ENCODE assay signal across 8 cellular contexts in the genomic region with DNA sequence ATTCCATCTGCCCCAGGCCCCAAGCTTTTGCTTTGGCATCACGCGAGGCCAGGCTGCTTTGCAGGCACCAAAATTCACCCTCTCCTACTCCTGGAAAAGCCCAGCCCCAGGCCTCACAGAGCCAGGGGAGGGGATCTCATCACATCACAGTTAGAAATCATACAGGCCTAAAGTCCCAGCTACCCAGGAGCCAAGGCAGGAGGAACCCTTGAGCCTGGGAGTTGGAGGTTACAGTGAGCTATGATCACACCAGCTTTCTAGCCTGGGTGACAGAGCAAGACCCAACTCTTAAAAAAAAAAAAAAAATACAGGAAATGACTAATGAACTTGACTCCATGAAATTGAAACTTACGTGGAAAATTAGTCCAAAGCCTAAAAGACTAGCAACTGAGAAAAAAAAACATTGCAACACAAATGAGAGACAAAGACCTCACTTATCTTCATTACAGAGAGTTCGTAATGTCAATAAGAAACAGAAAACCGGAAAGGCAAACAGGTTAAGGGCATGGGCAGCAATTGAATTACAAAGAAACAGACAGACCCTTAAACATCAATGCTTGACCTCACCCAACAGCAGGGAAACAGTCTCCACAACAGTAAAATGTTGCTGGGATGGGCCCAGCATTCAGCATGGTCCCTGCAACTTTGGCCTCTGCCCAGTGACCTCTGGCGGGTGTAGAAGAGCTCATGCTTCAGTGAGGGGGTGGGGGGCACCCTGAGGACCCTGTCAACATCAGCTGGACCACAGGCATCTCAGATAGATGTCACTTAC.
DNase-seq lines count a peak whose midpoint lies in the region; ATAC-seq, FAIRE-seq and TF ChIP-seq lines count a peak whose summit lies in the region.

No MANE protein-coding gene starts in this region.

- no peaks in the 10 kb centered on the region for H3K79me2 ChIP-seq in endothelial cell of umbilical vein (ENCODE audit: control insufficient read depth, insufficient read depth, low read length)

- ATAC-seq in HG03469 (IDR thresholded peaks at IDR 0.05; ENCODE audit: unreplicated experiment) (no peak), HG02885 (IDR thresholded peaks at IDR 0.05; ENCODE audit: poor library complexity, unreplicated experiment) (no peak), T-cell (replicated peaks in 1 of 4) (no peak)

- H3K4me3 Mint-ChIP-seq in osteocyte (ENCODE audit: unreplicated experiment) (no peak overlapping the region), T-cell (no peak overlapping the region)

- POLR2A ChIA-PET in endothelial cell of umbilical vein (lab: Charles Lee) (interaction anchor here (0.6 kb wide), 1 partner anchor 219 kb away, joined by 3 read pairs; no protein-coding TSS in a partner anchor), T-cell (lab: Charles Lee) (no interaction called here)

- peaks cover 5% of the 10 kb centered on the region; the same call in 1 of the 2 replicates for H3K9me3 ChIP-seq in NT2/D1 (ENCODE audit: insufficient read depth, low read length)
- no peaks in the 10 kb centered on the region for H3K9me3 ChIP-seq in endothelial cell of umbilical vein (replicated peaks; ENCODE audit: control insufficient read depth, insufficient read depth, low read length)

- TF ChIP-seq CTCF in endothelial cell of umbilical vein (IDR thresholded peaks at IDR 0.05; ENCODE audit: extremely low read depth in 1 of 2, insufficient read depth in 1 of 2, low read depth in 1 of 2, low read length in 2 of 2) (no peak), osteocyte (IDR thresholded peaks at IDR 0.05) (no peak)

- CTCF ChIA-PET in endothelial cell of umbilical vein (lab: Charles Lee) (interaction anchor here (0.7 to 1.2 kb wide), 5 partner anchors 11 to 188 kb away, joined by 3 to 7 read pairs (median 3); no protein-coding TSS in a partner anchor), T-cell (lab: Charles Lee) (interaction anchor here in 1 of 2 donors (0.6 kb wide), 1 partner anchor 18 kb away, joined by 6 read pairs; no protein-coding TSS in a partner anchor)

- H3K9me3 Mint-ChIP-seq in osteocyte (ENCODE audit: unreplicated experiment) (no peaks in the 10 kb centered on the region), T-cell (no peaks in the 10 kb centered on the region)

- H3K27ac ChIP-seq in endothelial cell of umbilical vein (ENCODE audit: insufficient read depth, low read depth, low read length), result peak overlapping the region; percentile 71

- H3K4me1 Mint-ChIP-seq in osteocyte (ENCODE audit: unreplicated experiment), result peaks cover 36% of the 10 kb centered on the region
- H3K4me1 Mint-ChIP-seq in T-cell, result peaks cover 0 to 5% (median 0%) of the 10 kb centered on the region in 3 donors

- H3K27me3 Mint-ChIP-seq in osteocyte (ENCODE audit: unreplicated experiment), result no peaks in the 10 kb centered on the region
- peaks cover 6 to 7% of the 10 kb centered on the region in 2 donors for H3K27me3 Mint-ChIP-seq in T-cell

- DNase-seq in GM04504 (ENCODE audit: low read depth), result peak; percentile 82
- DNase-seq in NT2/D1 (ENCODE audit: low read depth, low spot score), result peak; percentile 71
- DNase-seq in endothelial cell of umbilical vein (ENCODE audit: low read depth, low spot score), result peak; percentile 87
- no peak for DNase-seq in osteocyte (ENCODE audit: extremely low spot score, unreplicated experiment)
- no peak for DNase-seq in globus pallidus (ENCODE audit: low spot score)
- no peak for DNase-seq in T-cell

- H3K27me3 ChIP-seq in NT2/D1 (ENCODE audit: insufficient read depth, insufficient read length), result no peaks in the 10 kb centered on the region
- H3K27me3 ChIP-seq in endothelial cell of umbilical vein (ENCODE audit: control insufficient read depth in 2 of 2, insufficient read depth in 2 of 2, low read length in 2 of 2), result no peaks in the 10 kb centered on the region

- H2AFZ ChIP-seq in endothelial cell of umbilical vein (ENCODE audit: low read depth, low read length), result peak overlapping the region; percentile 14

- H3K4me2 ChIP-seq in endothelial cell of umbilical vein (ENCODE audit: insufficient read depth, low read length), result peak overlapping the region; percentile 49

- FAIRE-seq in endothelial cell of umbilical vein (lab: Jason Lieb, UNC), result peak; percentile 90

- H3K36me3 ChIP-seq in NT2/D1 (ENCODE audit: insufficient read depth, insufficient read length, low read length), result peaks cover 12% of the 10 kb centered on the region
- H3K36me3 ChIP-seq in endothelial cell of umbilical vein (ENCODE audit: control insufficient read depth in 2 of 2, extremely low read depth in 1 of 2, insufficient read depth in 2 of 2, low read length in 2 of 2), result no peaks in the 10 kb centered on the region

- no peak for TF ChIP-seq POLR2A in endothelial cell of umbilical vein (IDR thresholded peaks at IDR 0.05; ENCODE audit: low read depth, low read length)

- H3K4me1 ChIP-seq in NT2/D1 (ENCODE audit: insufficient read depth, insufficient read length) (peaks cover 29% of the 10 kb centered on the region), endothelial cell of umbilical vein (ENCODE audit: control insufficient read depth, extremely low read depth, insufficient read depth, low read length) (peaks cover 10% of the 10 kb centered on the region)

- dilution Hi-C loops in endothelial cell of umbilical vein (cut with MboI; ENCODE audit: extremely low pct_ligation_motif_present, low sequenced_read_pairs), result no loop called here

- H4K20me1 ChIP-seq in endothelial cell of umbilical vein (replicated peaks; ENCODE audit: control insufficient read depth, extremely low read depth, insufficient read depth, low read length), result no peaks in the 10 kb centered on the region

- BruUV-seq in endothelial cell of umbilical vein (replicated peaks; lab: Mats Ljungman, UMichigan), result no TSS peak

- H3K36me3 Mint-ChIP-seq in osteocyte (ENCODE audit: unreplicated experiment) (no peaks in the 10 kb centered on the region), T-cell (no peaks in the 10 kb centered on the region)

- peak overlapping the region; percentile 63 for H3K9ac ChIP-seq in NT2/D1 (ENCODE audit: insufficient read length, low read depth)
- H3K9ac ChIP-seq in endothelial cell of umbilical vein (replicated peaks; ENCODE audit: extremely low read depth, insufficient read depth, low read length), result peak overlapping the region; percentile 46

- H3K9me1 ChIP-seq in endothelial cell of umbilical vein (replicated peaks; ENCODE audit: control insufficient read depth, extremely low read depth, insufficient read depth, low read length), result no peaks in the 10 kb centered on the region

- intact Hi-C loops in endothelial cell of umbilical vein (cut with micrococcal nuclease), result loop anchor here (1.0 to 10.0 kb wide), 3 partner anchors 18 to 626 kb away; no protein-coding TSS in a partner anchor

- H3K4me3 ChIP-seq in NT2/D1 (ENCODE audit: insufficient read length, low read depth) (no peak overlapping the region), endothelial cell of umbilical vein (replicated peaks in 1 of 3; ENCODE audit: insufficient read depth in 1 of 3, low read depth in 1 of 3, low read length in 3 of 3) (no peak overlapping the region)

- H3K27ac Mint-ChIP-seq in osteocyte (ENCODE audit: unreplicated experiment) (peak overlapping the region; percentile 84), T-cell (no peak overlapping the region)

TF ChIP-seq in endothelial cell of umbilical vein, 7 proteins besides CTCF, POLR2A, EP300 and RAD21:
- TF ChIP-seq JUN (IDR thresholded peaks at IDR 0.05; ENCODE audit: borderline replicate concordance, insufficient read depth, insufficient read length, low read depth) (peak; percentile 65), GATA2 (IDR thresholded peaks at IDR 0.05; ENCODE audit: insufficient read depth, insufficient read length, low read depth, low read length) (peak; percentile 37), MYC (IDR thresholded peaks at IDR 0.05; ENCODE audit: low read depth, low read length) (no peak), FOS (IDR thresholded peaks at IDR 0.05; ENCODE audit: borderline replicate concordance, insufficient read depth, low read length) (peak; percentile 35)
TF ChIP-seq in endothelial cell of umbilical vein: peak in this region for 3.

Comparison
In these comparisons a context has a peak if more than half of its experiments do, and no peak if none do; other contexts are left out.
1. DNase-seq: peak in GM04504 (single experiment), NT2/D1 (single experiment) and endothelial cell of umbilical vein (single experiment); none in osteocyte (single experiment), globus pallidus (single experiment) and T-cell (0 of 34).